1 cellular context compared by ENCODE assay signal in genomic region chr10:79093658-79094411, GRCh38.
TF ChIP-seq lines count a peak whose summit lies in the region.

No MANE protein-coding gene starts in this region.

TF ChIP-seq in K562, 482 proteins besides CTCF, POLR2A, EP300 and RAD21 (continued from another document and continues in another):
- no peak for TF ChIP-seq ZNF318 (IDR thresholded peaks at IDR 0.05; ENCODE audit: borderline replicate concordance in 1 of 2, low read depth in 1 of 2)
- no peak; the same call in 1 of the 2 replicates for TF ChIP-seq JUND (IDR thresholded peaks at IDR 0.05; ENCODE audit: borderline replicate concordance, low read depth, low read length)
- peak; percentile 68; the same call in 1 of the 3 replicates for TF ChIP-seq JUND (tag; IDR thresholded peaks at IDR 0.05; ENCODE audit: borderline replicate concordance, low read depth, low read length)
- TF ChIP-seq RBM25 (IDR thresholded peaks at IDR 0.05; ENCODE audit: low read depth, low read length, severe bottlenecking), result peak; percentile 35
- no peak for TF ChIP-seq PPARD (CRISPR knock-in tag; IDR thresholded peaks at IDR 0.05)
- TF ChIP-seq CEBPG (CRISPR knock-in tag; IDR thresholded peaks at IDR 0.05), result no peak
- TF ChIP-seq CEBPG (tag; conservative IDR thresholded peaks at IDR 0.05 in 1 of 2, IDR thresholded peaks at IDR 0.05 in 1 of 2), result no peak
- TF ChIP-seq ZNF24 (IDR thresholded peaks at IDR 0.05), result no peak
- TF ChIP-seq PHB (CRISPR knock-in tag; IDR thresholded peaks at IDR 0.05), result no peak
- no peak for TF ChIP-seq ZNF586 (CRISPR knock-in tag; conservative IDR thresholded peaks at IDR 0.05)
- no peak for TF ChIP-seq HMG20A (CRISPR knock-in tag; conservative IDR thresholded peaks at IDR 0.05)
- 0 out of 2 replicates have a peak, but pooled peaks have one; percentile 22 for TF ChIP-seq FOXJ2 (tag; IDR thresholded peaks at IDR 0.05)
- TF ChIP-seq NR1H2 (CRISPR knock-in tag; IDR thresholded peaks at IDR 0.05), result no peak
- 0 out of 2 replicates have a peak, but pooled peaks have one; percentile 14 for TF ChIP-seq KLF13 (tag; IDR thresholded peaks at IDR 0.05; ENCODE audit: borderline replicate concordance, low read depth)
- peak; percentile 67 for TF ChIP-seq RBBP5 (IDR thresholded peaks at IDR 0.05; ENCODE audit: borderline replicate concordance, insufficient read depth, low read length, poor library complexity, severe bottlenecking)
- peak; percentile 86 for TF ChIP-seq DPF2 (IDR thresholded peaks at IDR 0.05)
- no peak for TF ChIP-seq NFATC3 (IDR thresholded peaks at IDR 0.05)
- no peak for TF ChIP-seq FOXJ3 (CRISPR knock-in tag; IDR thresholded peaks at IDR 0.05)
- TF ChIP-seq ELF2 (CRISPR knock-in tag; IDR thresholded peaks at IDR 0.05), result peak; percentile 22; the same call in 1 of the 2 replicates
- no peak; the same call in 1 of the 2 replicates for TF ChIP-seq EP400 (IDR thresholded peaks at IDR 0.05)
- TF ChIP-seq NR3C1 (CRISPR knock-in tag; IDR thresholded peaks at IDR 0.05), result no peak
- no peak for TF ChIP-seq RFX5 (IDR thresholded peaks at IDR 0.05; ENCODE audit: low read depth, low read length)
- no peak for TF ChIP-seq MCM5 (IDR thresholded peaks at IDR 0.05; ENCODE audit: low read depth)
- no peak for TF ChIP-seq ZC3H4 (CRISPR knock-in tag; IDR thresholded peaks at IDR 0.05; ENCODE audit: borderline replicate concordance)
- no peak for TF ChIP-seq RERE (CRISPR knock-in tag; IDR thresholded peaks at IDR 0.05; ENCODE audit: borderline replicate concordance)
- no peak for TF ChIP-seq CCNT2 (IDR thresholded peaks at IDR 0.05; ENCODE audit: borderline replicate concordance, extremely low read depth, insufficient read length, low read depth, low read length)
- no peak for TF ChIP-seq IFI16 (CRISPR knock-in tag; IDR thresholded peaks at IDR 0.05)
- TF ChIP-seq PKNOX1 (IDR thresholded peaks at IDR 0.05), result peak; percentile 39; the same call in 1 of the 2 replicates
- no peak for TF ChIP-seq SMAD3 (CRISPR knock-in tag; conservative IDR thresholded peaks at IDR 0.05)
- TF ChIP-seq ZEB2 (IDR thresholded peaks at IDR 0.05), result peak; percentile 59; the same call in 1 of the 2 replicates
- TF ChIP-seq ZBTB11 (CRISPR knock-in tag; IDR thresholded peaks at IDR 0.05), result peak in 1 of 3 experiments; percentile 17; a peak in 1 of 6 replicates
- no peak for TF ChIP-seq ZNF143 (CRISPR knock-in tag; IDR thresholded peaks at IDR 0.05)
